In genomic region chrX:135521405-135522131, GRCh38 we compare ENCODE assay signal across 8 cellular contexts.
DNase-seq lines count a peak whose midpoint lies in the region; TF ChIP-seq lines count a peak whose summit lies in the region.

No MANE protein-coding gene starts in this region.

- H3K9me3 ChIP-seq in neutrophil (no peaks in the 10 kb centered on the region), subcutaneous abdominal adipose tissue (ENCODE audit: control insufficient read depth in 5 of 5, low read length in 5 of 5) (no peaks in the 10 kb centered on the region)

- H3K27me3 ChIP-seq in neutrophil (no peaks in the 10 kb centered on the region), subcutaneous abdominal adipose tissue (ENCODE audit: control insufficient read depth in 5 of 5, insufficient read depth in 4 of 5, low read length in 5 of 5) (peaks cover 0 to 3% (median 0%) of the 10 kb centered on the region in 5 donors)

- H3K4me3 ChIP-seq in foreskin fibroblast (ENCODE audit: low read depth in 1 of 2, low read length in 2 of 2) (peak overlapping the region; percentile 63 to 74), neutrophil (ENCODE audit: low read depth in 1 of 2, low read length in 1 of 2) (peak overlapping the region; percentile 70 to 81), subcutaneous abdominal adipose tissue (ENCODE audit: low read depth in 1 of 5, low read length in 5 of 5) (peak overlapping the region; percentile 70 to 84 (median 73))

- peak overlapping the region in 4 of 5 donors; percentile 55 to 74 (median 65) for H3K9ac ChIP-seq in subcutaneous abdominal adipose tissue (ENCODE audit: low read length in 5 of 5)

- DNase-seq in EH (ENCODE audit: low read depth) (peak; percentile 93), GOT3 (lab: John Stamatoyannopoulos, UW) (peak; percentile 36), LoVo (ENCODE audit: low spot score) (peak; percentile 74), SHP77 (lab: John Stamatoyannopoulos, UW) (peak; percentile 52 to 77), activated gamma-delta T cell (lab: John Stamatoyannopoulos, UW) (peak; percentile 73), foreskin fibroblast (peak; percentile 88 to 93)

- H3K4me1 ChIP-seq in neutrophil (ENCODE audit: control insufficient read depth in 1 of 2, insufficient read depth in 1 of 2, low read depth in 1 of 2, low read length in 1 of 2) (peaks cover 15 to 23% of the 10 kb centered on the region in 2 experiments), subcutaneous abdominal adipose tissue (ENCODE audit: control insufficient read depth in 5 of 5, insufficient read depth in 5 of 5, low read length in 5 of 5) (peaks cover 0 to 20% (median 4%) of the 10 kb centered on the region in 5 donors)

- no peaks in the 10 kb centered on the region for H3K36me3 ChIP-seq in neutrophil
- H3K36me3 ChIP-seq in subcutaneous abdominal adipose tissue (ENCODE audit: control insufficient read depth in 5 of 5, insufficient read depth in 5 of 5, low read length in 5 of 5), result no peaks in the 10 kb centered on the region

- H3K27ac ChIP-seq in neutrophil, result peak overlapping the region; percentile 90
- peak overlapping the region; percentile 39 for H3K27ac ChIP-seq in subcutaneous abdominal adipose tissue (ENCODE audit: low read depth, low read length)

- TF ChIP-seq CTCF in foreskin fibroblast (IDR thresholded peaks at IDR 0.05; ENCODE audit: low read depth, low read length) (no peak), neutrophil (IDR thresholded peaks at IDR 0.05) (no peak)

Comparison
In these comparisons a context has a peak if more than half of its experiments do, and no peak if none do; other contexts are left out.
1. Peak in every context shown above with its lines: DNase-seq, H3K4me3 ChIP-seq and H3K27ac ChIP-seq.
2. DNase-seq: peak in every context shown above with its lines; median percentile 93 in EH; 90 in foreskin fibroblast; 74 in LoVo; 73 in activated gamma-delta T cell; 64 in SHP77; 36 in GOT3.